In the genomic region with DNA sequence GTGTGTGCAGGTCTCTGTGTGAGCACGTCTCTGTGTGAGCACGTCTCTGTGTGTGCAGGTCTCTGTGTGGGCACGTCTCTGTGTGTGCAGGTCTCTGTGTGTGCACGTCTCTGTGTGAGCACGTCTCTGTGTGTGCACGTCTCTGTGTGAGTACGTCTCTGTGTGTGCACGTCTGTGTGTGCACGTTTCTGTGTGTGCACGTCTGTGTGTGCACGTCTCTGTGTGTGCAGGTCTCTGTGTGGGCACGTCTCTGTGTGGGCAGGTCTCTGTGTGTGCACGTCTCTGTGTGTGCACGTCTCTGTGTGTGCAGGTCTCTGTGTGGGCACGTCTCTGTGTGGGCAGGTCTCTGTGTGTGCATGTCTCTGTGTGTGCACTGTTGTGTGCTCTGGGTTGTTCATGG, we compare ENCODE assay signal across 4 cellular contexts. TPM values are rescaled to one million over a fixed set of nuclear protein-coding genes. Genes with fewer than 3 reads are reported as not detected.
"Had no signal": no experiment of that assay in that cellular context is flagged by ENCODE, and none has a peak within 500 bp of the region (broad histone marks: within the 10 kb centered on the region; RNA-seq: fewer than 3 reads in every experiment).

No MANE protein-coding gene starts in this region.

RNA-seq across cellular contexts. Expression of a gene that starts 14.6 kb away (rescaled TPM):
- total RNA-seq: activated naive CD8-positive, alpha-beta T cell treated with anti-CD3 and anti-CD28 coated beads for 36 hours had no signal

RNA-seq across cellular contexts. Expression of a gene that starts 32.1 kb away (rescaled TPM):
- total RNA-seq: activated B cell treated with CpG ODN at 0.5 μM for 24 hours; activated CD8-positive, alpha-beta memory T cell treated with anti-CD3 and anti-CD28 coated beads for 36 hours; activated naive CD8-positive, alpha-beta T cell treated with anti-CD3 and anti-CD28 coated beads for 36 hours had no signal
- polyA plus RNA-seq: aorta had no signal
